11 cellular contexts compared by ENCODE assay signal in the genomic region with DNA sequence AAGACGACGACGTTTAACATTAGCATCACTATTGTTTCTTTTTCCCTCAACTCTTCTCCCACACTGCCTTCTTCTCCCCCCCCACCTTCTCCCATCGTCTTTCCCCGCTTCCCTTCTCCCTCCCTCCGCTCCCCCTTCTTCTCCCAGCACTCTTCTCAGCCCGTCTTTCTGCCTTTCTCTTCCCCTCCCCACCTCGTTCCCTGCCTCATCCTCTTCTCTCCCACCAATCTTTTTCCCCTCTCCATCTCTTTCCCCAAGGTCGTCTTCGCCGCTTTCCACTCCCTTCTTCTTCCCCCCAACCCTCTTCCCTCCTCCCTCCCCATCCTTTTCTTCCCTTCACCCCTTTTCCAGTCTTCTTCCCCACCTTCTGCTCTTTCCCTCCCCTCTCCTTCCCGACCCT. TPM values are rescaled to one million over a fixed set of nuclear protein-coding genes. Genes with fewer than 3 reads are reported as not detected.
DNase-seq lines count a peak whose midpoint lies in the region; ATAC-seq and TF ChIP-seq lines count a peak whose summit lies in the region.
"Not testable (repeated sequence)": the region's sequence is repeated elsewhere in the genome, so short reads cannot be mapped to it uniquely, and the experiment has no call there.
"Had no signal": no experiment of that assay in that cellular context is flagged by ENCODE, and none has a peak within 500 bp of the region (broad histone marks: within the 10 kb centered on the region; RNA-seq: fewer than 3 reads in every experiment).

No MANE protein-coding gene starts in this region.

- H3K36me3 ChIP-seq in CD8-positive, alpha-beta memory T cell (ENCODE audit: insufficient read depth, low read length); NT2/D1 (ENCODE audit: insufficient read depth, insufficient read length, low read length); stomach: not testable (repeated sequence)

- not testable (repeated sequence) for H3K9me3 ChIP-seq in CD8-positive, alpha-beta memory T cell (ENCODE audit: low read length); NT2/D1 (ENCODE audit: insufficient read depth, low read length); stomach

- H3K4me3 Mint-ChIP-seq in CD8-positive, alpha-beta memory T cell = peak overlapping the region; percentile 54 to 98 (median 88)
- H3K4me3 Mint-ChIP-seq in HFFc6 (peak overlapping the region; percentile 99), nephron (peak overlapping the region; percentile 93 to 98 (median 95))
- peak overlapping the region; percentile 87 for H3K4me3 Mint-ChIP-seq in activated CD8-positive, alpha-beta memory T cell treated with anti-CD3 and anti-CD28 coated beads, Interleukin-2, amount 10 ng/mL, durations not matched to agents 7 days and 5 days

- TF ChIP-seq CTCF in HFFc6 (IDR thresholded peaks at IDR 0.05); nephron (IDR thresholded peaks at IDR 0.05; ENCODE audit: unreplicated experiment in 3 of 3); stomach (IDR thresholded peaks at IDR 0.05): not testable (repeated sequence)

- H3K27me3 Mint-ChIP-seq in CD8-positive, alpha-beta memory T cell; HFFc6 (ENCODE audit: insufficient read depth); activated CD8-positive, alpha-beta memory T cell treated with anti-CD3 and anti-CD28 coated beads, Interleukin-2, amount 10 ng/mL, durations not matched to agents 7 days and 5 days; nephron (ENCODE audit: low read depth): not testable (repeated sequence)

- H3K27ac Mint-ChIP-seq in CD8-positive, alpha-beta memory T cell = peak overlapping the region in 5 of 8 donors; percentile 15 to 73 (median 54)
- H3K27ac Mint-ChIP-seq in HFFc6 (peak overlapping the region; percentile 95), nephron (peak overlapping the region; percentile 100)
- H3K27ac Mint-ChIP-seq in activated CD8-positive, alpha-beta memory T cell treated with anti-CD3 and anti-CD28 coated beads, Interleukin-2, amount 10 ng/mL, durations not matched to agents 7 days and 5 days = not testable (repeated sequence)

- H3K9me3 Mint-ChIP-seq in CD8-positive, alpha-beta memory T cell; HFFc6; activated CD8-positive, alpha-beta memory T cell treated with anti-CD3 and anti-CD28 coated beads, Interleukin-2, amount 10 ng/mL, durations not matched to agents 7 days and 5 days (ENCODE audit: low read depth); nephron: not testable (repeated sequence)

- peaks cover 19 to 31% (median 25%) of the 10 kb centered on the region in 3 donors for H3K4me1 Mint-ChIP-seq in CD8-positive, alpha-beta memory T cell
- H3K4me1 Mint-ChIP-seq in HFFc6 (ENCODE audit: low read depth) (peaks cover 24% of the 10 kb centered on the region), nephron (peaks cover 15% of the 10 kb centered on the region)
- H3K4me1 Mint-ChIP-seq in activated CD8-positive, alpha-beta memory T cell treated with anti-CD3 and anti-CD28 coated beads, Interleukin-2, amount 10 ng/mL, durations not matched to agents 7 days and 5 days = peaks cover 17% of the 10 kb centered on the region

- 6 to 31% (median 15%) methylated on average over 7 to 12 of the region's 12 CpGs for WGBS in stomach, 5 donors

- H3K9ac ChIP-seq in NT2/D1 (ENCODE audit: insufficient read length, low read depth) = peak overlapping the region; percentile 56

- CTCF ChIA-PET in CD8-positive, alpha-beta memory T cell (lab: Charles Lee); activated CD8-positive, alpha-beta memory T cell treated with anti-CD3 and anti-CD28 coated beads, Interleukin-2, amount 10 ng/mL, durations not matched to agents 7 days and 5 days (lab: Charles Lee): not testable (repeated sequence)

- not testable (repeated sequence) for H3K36me3 Mint-ChIP-seq in CD8-positive, alpha-beta memory T cell; HFFc6 (ENCODE audit: low read depth); activated CD8-positive, alpha-beta memory T cell treated with anti-CD3 and anti-CD28 coated beads, Interleukin-2, amount 10 ng/mL, durations not matched to agents 7 days and 5 days; nephron (ENCODE audit: low read depth)

- intact Hi-C loops in left ventricle myocardium superior (cut with micrococcal nuclease); stomach (cut with DNase I; ENCODE audit: low total_unique reads): not testable (repeated sequence)

- H3K27me3 ChIP-seq in CD8-positive, alpha-beta memory T cell (ENCODE audit: insufficient read depth, low read length, poor library complexity, severe bottlenecking); NT2/D1 (ENCODE audit: insufficient read depth, insufficient read length); stomach: not testable (repeated sequence)

- ATAC-seq in activated CD8-positive, alpha-beta memory T cell treated with anti-CD3 and anti-CD28 coated beads, Interleukin-2, amount 10 ng/mL, durations not matched to agents 7 days and 5 days = not testable (repeated sequence)
- peak; percentile 29 for ATAC-seq in left ventricle myocardium superior

- H3K27ac ChIP-seq in CD8-positive, alpha-beta memory T cell (ENCODE audit: low read depth, low read length) = not testable (repeated sequence)
- H3K27ac ChIP-seq in stomach = peak overlapping the region in 4 of 5 donors; percentile 31 to 70 (median 50)

- H3K4me1 ChIP-seq in CD8-positive, alpha-beta memory T cell (ENCODE audit: insufficient read depth, low read length); NT2/D1 (ENCODE audit: insufficient read depth, insufficient read length): not testable (repeated sequence)
- peaks cover 0 to 14% (median 2%) of the 10 kb centered on the region in 4 donors for H3K4me1 ChIP-seq in stomach

- not testable (repeated sequence) for TF ChIP-seq EP300 in stomach (IDR thresholded peaks at IDR 0.05)

- POLR2A ChIA-PET in CD8-positive, alpha-beta memory T cell (lab: Charles Lee) = not testable (repeated sequence)

- not testable (repeated sequence) for H3K4me3 ChIP-seq in CD8-positive, alpha-beta memory T cell (ENCODE audit: low read length)
- peak overlapping the region; percentile 45 for H3K4me3 ChIP-seq in NT2/D1 (ENCODE audit: insufficient read length, low read depth)
- H3K4me3 ChIP-seq in stomach = peak overlapping the region in 3 of 4 donors; percentile 40 to 52 (median 46)

- not testable (repeated sequence) for TF ChIP-seq POLR2A in stomach (IDR thresholded peaks at IDR 0.05)

- DNase-seq in CD8-positive, alpha-beta memory T cell; HFFc6; activated CD8-positive, alpha-beta memory T cell treated with anti-CD3 and anti-CD28 coated beads, Interleukin-2, amount 10 ng/mL, durations not matched to agents 7 days and 5 days; left ventricle myocardium superior; stomach: not testable (repeated sequence)
- DNase-seq in NT2/D1 (ENCODE audit: low read depth, low spot score) (peak; percentile 38), cerebellum (ENCODE audit: low spot score) (peak; percentile 13)

RNA-seq across cellular contexts. Expression of a gene that starts 33.2 kb away (rescaled TPM):
- not detected for total RNA-seq in CD8-positive, alpha-beta memory T cell
- not detected for polyA plus RNA-seq in CD8-positive, alpha-beta memory T cell
- not detected for total RNA-seq in HFFc6 (2021; fragmentation: NEBNext Ultra II Directional; extraction: Animal tissue kit (Norgen Biotek cat#: 25700))
- not detected for total RNA-seq in activated CD8-positive, alpha-beta memory T cell treated with anti-CD3 and anti-CD28 coated beads, Interleukin-2, amount 10 ng/mL, durations not matched to agents 7 days and 5 days
- total RNA-seq in cerebellum = not detected
- total RNA-seq in left ventricle myocardium superior = not detected
- total RNA-seq in stomach = 1 to 10 TPM in 1 of 5 donors, under 1 TPM in 2, not detected in 2; 0.29 to 1.2 (median 0.45) TPM
- 1 to 10 TPM in 1 of 3 donors, under 1 TPM in 1, not detected in 1; 0.37 to 8.9 TPM for polyA plus RNA-seq in stomach
- total RNA-seq: activated CD8-positive, alpha-beta memory T cell treated with anti-CD3 and anti-CD28 coated beads for 36 hours; aorta; skeletal muscle tissue had no signal
- polyA plus RNA-seq: aorta had no signal

RNA-seq across cellular contexts. Expression of a gene that starts 47.4 kb away (rescaled TPM):
- 10 to 100 TPM; 42.4 to 43.8 TPM for total RNA-seq in CD8-positive, alpha-beta memory T cell
- polyA plus RNA-seq in CD8-positive, alpha-beta memory T cell = 28.8 TPM
- total RNA-seq in HFFc6 (2021; fragmentation: NEBNext Ultra II Directional; extraction: Animal tissue kit (Norgen Biotek cat#: 25700)) = 10 to 100 TPM in 5 of 6 experiments, 1 to 10 TPM in 1; 7.9 to 18.5 (median 16.2) TPM
- 10 to 100 TPM; 60.3 to 66.5 TPM for total RNA-seq in activated CD8-positive, alpha-beta memory T cell treated with anti-CD3 and anti-CD28 coated beads, Interleukin-2, amount 10 ng/mL, durations not matched to agents 7 days and 5 days
- total RNA-seq in cerebellum (9.9 TPM), left ventricle myocardium superior (8.4 TPM), stomach (10 to 100 TPM; 16.9 to 50.4 (median 40.0) TPM)
- polyA plus RNA-seq in stomach = 10 to 100 TPM; 12.4 to 34.3 (median 18.4) TPM
